In genomic region chr5:116516021-116516420, GRCh38 we compare ENCODE assay signal across 1 cellular context.
TF ChIP-seq lines count a peak whose summit lies in the region.

No MANE protein-coding gene starts in this region.

TF ChIP-seq in WTC11, 78 proteins besides CTCF, POLR2A, EP300 and RAD21 (continued from another document):
- TF ChIP-seq ZNF281 (CRISPR knock-in tag; IDR thresholded peaks at IDR 0.05) (no peak), RORB (CRISPR knock-in tag; IDR thresholded peaks at IDR 0.05) (no peak), HMGXB4 (CRISPR knock-in tag; IDR thresholded peaks at IDR 0.05) (no peak), PREB (CRISPR knock-in tag; IDR thresholded peaks at IDR 0.05; ENCODE audit: borderline replicate concordance) (no peak), RELA (CRISPR knock-in tag; IDR thresholded peaks at IDR 0.05; ENCODE audit: borderline replicate concordance) (no peak)
